Comparison of ENCODE assay signal across 8 cellular contexts in genomic region chr11:112004389-112004788, GRCh38. TPM values are rescaled to one million over a fixed set of nuclear protein-coding genes. Genes with fewer than 3 reads are reported as not detected.
DNase-seq lines count a peak whose midpoint lies in the region; ATAC-seq and TF ChIP-seq lines count a peak whose summit lies in the region.

No MANE protein-coding gene starts in this region.

- in situ Hi-C loops in GM13977 (cut with MboI; ENCODE audit: low pct_unique_long_range_greater_than_20kb, low sequenced_read_pairs, unreplicated experiment) (no loop called here), KBM-7 (cut with MboI; ENCODE audit: low pct_unique_long_range_greater_than_20kb, low sequenced_read_pairs) (no loop called here), gastrocnemius medialis (cut with MboI; ENCODE audit: low sequenced_read_pairs in 4 of 4) (no loop called here)

- H3K27me3 ChIP-seq in upper lobe of right lung = no peaks in the 10 kb centered on the region
- no peaks in the 10 kb centered on the region for H3K27me3 ChIP-seq in vagina
- no peaks in the 10 kb centered on the region for H3K27me3 ChIP-seq in gastrocnemius medialis

- no peak overlapping the region for H3K4me3 ChIP-seq in upper lobe of right lung
- H3K4me3 ChIP-seq in vagina = no peak overlapping the region
- no peak overlapping the region for H3K4me3 ChIP-seq in gastrocnemius medialis

- H3K4me3 Mint-ChIP-seq in endothelial cell (ENCODE audit: unreplicated experiment) = no peak overlapping the region

- H3K4me1 Mint-ChIP-seq in endothelial cell (ENCODE audit: unreplicated experiment) = no peaks in the 10 kb centered on the region

- H3K4me1 ChIP-seq in upper lobe of right lung = no peaks in the 10 kb centered on the region
- no peaks in the 10 kb centered on the region for H3K4me1 ChIP-seq in vagina
- no peaks in the 10 kb centered on the region for H3K4me1 ChIP-seq in gastrocnemius medialis

- no peaks in the 10 kb centered on the region for H3K9me3 Mint-ChIP-seq in endothelial cell (ENCODE audit: unreplicated experiment)

- intact Hi-C loops in upper lobe of right lung (cut with DNase I) (no loop called here), vagina (cut with DNase I) (no loop called here), gastrocnemius medialis (cut with DNase I; ENCODE audit: low total_unique reads) (no loop called here)

- peaks cover 2% of the 10 kb centered on the region for H3K27me3 Mint-ChIP-seq in endothelial cell (ENCODE audit: unreplicated experiment)

- H3K27ac ChIP-seq in upper lobe of right lung (no peak overlapping the region), vagina (no peak overlapping the region), gastrocnemius medialis (no peak overlapping the region)

- H3K36me3 ChIP-seq in upper lobe of right lung (peaks cover 36% of the 10 kb centered on the region), vagina (peaks cover 0 to 17% of the 10 kb centered on the region in 2 donors), gastrocnemius medialis (no peaks in the 10 kb centered on the region)

- no peak for TF ChIP-seq POLR2A in vagina (IDR thresholded peaks at IDR 0.05)
- no peak for TF ChIP-seq POLR2A in gastrocnemius medialis (IDR thresholded peaks at IDR 0.05)

- peaks cover 7% of the 10 kb centered on the region for H3K36me3 Mint-ChIP-seq in endothelial cell (ENCODE audit: low read depth, unreplicated experiment)

- TF ChIP-seq CTCF in GM13977 (IDR thresholded peaks at IDR 0.05; ENCODE audit: extremely low read depth, insufficient read depth, missing control alignments) (peak; percentile 85), endothelial cell (IDR thresholded peaks at IDR 0.05; ENCODE audit: unreplicated experiment) (peak; percentile 60), upper lobe of right lung (IDR thresholded peaks at IDR 0.05) (peak; percentile 22), vagina (IDR thresholded peaks at IDR 0.05) (no peak), gastrocnemius medialis (IDR thresholded peaks at IDR 0.05 in 4 of 5, conservative IDR thresholded peaks at IDR 0.05 in 1 of 5) (peak in 1 of 5 experiments; percentile 17)

- no peak overlapping the region for H3K27ac Mint-ChIP-seq in endothelial cell (ENCODE audit: unreplicated experiment)

- DNase-seq in GM13977 (ENCODE audit: low spot score) (peak; percentile 58), KBM-7 (peak; percentile 28), endothelial cell (ENCODE audit: low spot score) (peak; percentile 53), upper lobe of right lung (no peak), vagina (ENCODE audit: extremely low spot score in 2 of 2) (no peak), NCI-H82 (lab: John Stamatoyannopoulos, UW) (no peak), gastrocnemius medialis (no peak)

- H3K9me3 ChIP-seq in upper lobe of right lung (no peaks in the 10 kb centered on the region), vagina (no peaks in the 10 kb centered on the region), gastrocnemius medialis (no peaks in the 10 kb centered on the region)

- peak; percentile 85 for ATAC-seq in GM21528 (IDR thresholded peaks at IDR 0.05; ENCODE audit: low FRiP score, unreplicated experiment)
- peak; percentile 35 for ATAC-seq in upper lobe of right lung
- no peak for ATAC-seq in gastrocnemius medialis

RNA-seq across cellular contexts. Expression of gene DLAT, which starts 20.8 kb away (rescaled TPM):
- total RNA-seq in endothelial cell (ENCODE audit: unreplicated experiment) (28.2 TPM), upper lobe of right lung (29.2 TPM), vagina (19.4 TPM), gastrocnemius medialis (100 to 1,000 TPM in 1 of 4 donors, 10 to 100 TPM in 3; 60.1 to 117 (median 67.8) TPM)

Comparison
In these comparisons a context has a peak if more than half of its experiments do, and no peak if none do; other contexts are left out.
1. DNase-seq: peak in GM13977 (single experiment), KBM-7 (single experiment) and endothelial cell (single experiment); none in upper lobe of right lung (single experiment), vagina (0 of 2), NCI-H82 (single experiment) and gastrocnemius medialis (0 of 2).
2. CTCF ChIP-seq: peak in GM13977 (single experiment), endothelial cell (single experiment) and upper lobe of right lung (single experiment); none in vagina (0 of 3).
3. ATAC-seq: peak in GM21528 (single experiment) and upper lobe of right lung (single experiment); none in gastrocnemius medialis (0 of 2).